ENCODE assay signal across 21 cellular contexts in the genomic region with DNA sequence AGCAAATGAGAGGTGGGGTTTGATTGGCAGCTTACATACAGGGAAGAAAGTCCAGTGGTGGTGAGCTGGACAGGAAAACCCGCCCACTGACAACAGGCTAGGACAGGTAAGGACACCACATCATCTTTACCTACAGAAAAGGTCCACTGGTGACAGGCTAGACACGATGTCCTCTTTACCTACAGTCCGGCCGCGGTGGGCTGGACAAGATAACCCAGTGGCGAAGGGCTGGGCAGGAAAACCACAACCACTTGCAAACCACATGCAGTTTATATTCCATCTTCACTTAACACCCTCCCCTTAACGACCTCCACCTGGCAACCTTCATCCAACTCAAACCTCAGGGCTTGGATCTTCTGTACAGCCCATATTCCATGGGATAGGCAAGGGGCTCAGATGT. TPM values are rescaled to one million over a fixed set of nuclear protein-coding genes. Genes with fewer than 3 reads are reported as not detected.
"Had no signal": no experiment of that assay in that cellular context is flagged by ENCODE, and none has a peak within 500 bp of the region (broad histone marks: within the 10 kb centered on the region; RNA-seq: fewer than 3 reads in every experiment).

No MANE protein-coding gene starts in this region.

- H3K27me3 ChIP-seq: ascending aorta, brain microvascular endothelial cell, right lobe of liver had no signal

- H3K4me3 ChIP-seq: ascending aorta, right lobe of liver, suprapubic skin, transverse colon had no signal

- ATAC-seq: activated CD4-positive, CD25-positive, alpha-beta regulatory T cell treated with anti-CD3 and anti-CD28 coated beads, Interleukin-2, amount 50 U/mL, for 24 hours; left cardiac atrium; right lobe of liver; stimulated activated effector memory CD8-positive, alpha-beta T cell treated with anti-CD3 and anti-CD28 coated beads, Interleukin-12 subunit alpha, Interleukin-12 subunit beta, amount 100 ng/mL, for 72 hours; stimulated activated naive CD8-positive, alpha-beta T cell treated with anti-CD3 and anti-CD28 coated beads, Interleukin-15, amount 100 ng/mL, for 72 hours; T-cell had no signal

- DNase-seq: activated CD4-positive, alpha-beta memory T cell treated with anti-CD3 and anti-CD28 coated beads, Interleukin-2, amount 10 ng/mL, durations not matched to agents 7 days and 5 days; activated CD4-positive, alpha-beta T cell treated with anti-CD3 and anti-CD28 coated beads, Interleukin-2, amount 10 ng/mL, durations not matched to agents 24 days and 14 days; activated gamma-delta T cell treated with Interleukin-2 at 50 U/mL for 16 hours; brain microvascular endothelial cell; central memory CD4-positive, alpha-beta T cell; effector CD8-positive, alpha-beta T cell; foreskin melanocyte; left cardiac atrium; nephron progenitor cell; right lobe of liver; small intestine; stimulated activated CD4-positive, alpha-beta T cell treated with anti-CD3 and anti-CD28 coated beads, Interleukin-2, amount 100 ng/mL, for 24 hours; stimulated activated naive CD8-positive, alpha-beta T cell treated with anti-CD3 and anti-CD28 coated beads, Interleukin-15, amount 100 ng/mL, for 72 hours; T-cell; transverse colon had no signal

- H3K9me3 ChIP-seq: ascending aorta, right lobe of liver, suprapubic skin, transverse colon had no signal

- FAIRE-seq: small intestine had no signal

- H3K27ac ChIP-seq: ascending aorta, brain microvascular endothelial cell, right lobe of liver, suprapubic skin, transverse colon, VCaP had no signal

- H3K36me3 ChIP-seq: ascending aorta, brain microvascular endothelial cell, right lobe of liver, suprapubic skin, transverse colon had no signal

- H3K4me1 ChIP-seq: ascending aorta had no signal

RNA-seq across cellular contexts. Expression of gene NIPAL4, which starts 5.0 kb away (rescaled TPM):
- total RNA-seq: ascending aorta, liver had no signal
- polyA plus RNA-seq: liver had no signal
